In the genomic region with DNA sequence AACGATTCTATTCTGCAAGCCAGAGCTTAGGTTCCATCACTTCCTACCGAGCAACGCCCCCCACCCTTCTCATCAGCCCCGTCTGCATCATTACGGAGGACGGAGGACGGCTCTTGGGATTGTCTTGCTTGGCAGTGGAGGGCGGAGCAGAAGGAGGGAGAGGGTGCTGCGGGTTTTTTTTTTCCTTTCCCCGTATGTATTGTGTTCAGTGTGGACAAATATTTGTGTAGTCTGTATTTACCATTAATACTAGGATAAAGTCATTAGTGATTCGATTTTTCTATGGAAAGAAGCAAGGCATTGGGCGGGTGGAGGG, we compare ENCODE assay signal across 9 cellular contexts.
DNase-seq lines count a peak whose midpoint lies in the region; ATAC-seq, FAIRE-seq and TF ChIP-seq lines count a peak whose summit lies in the region.
"Had no signal": no experiment of that assay in that cellular context is flagged by ENCODE, and none has a peak within 500 bp of the region (broad histone marks: within the 10 kb centered on the region; RNA-seq: fewer than 3 reads in every experiment).

No MANE protein-coding gene starts in this region.

- no peak for DNase-seq in HepG2 (ENCODE audit: low spot score)
- no peak for DNase-seq in right lobe of liver
- DNase-seq in OCI-LY7 (ENCODE audit: low spot score) = no peak
- DNase-seq in DMS79 (lab: John Stamatoyannopoulos, UW) = no peak
- DNase-seq in NCI-H226 = no peak
- DNase-seq in MCF 10A (ENCODE audit: unreplicated experiment) = no peak
- DNase-seq: NCI-H82 had no signal

- BruUV-seq in HepG2 (replicated peaks; lab: Mats Ljungman, UMichigan) = no TSS peak
- no TSS peak for BruUV-seq in OCI-LY7 (replicated peaks; lab: Mats Ljungman, UMichigan)
- BruUV-seq in MCF 10A (replicated peaks; lab: Mats Ljungman, UMichigan) = no TSS peak

- WGBS in liver = 63% methylated on average over 12 of the region's 12 CpGs
- WGBS in HepG2 (ENCODE audit: low lambda C conversion rate) = 89% methylated on average over 12 of the region's 12 CpGs
- 47% methylated on average over 11 of the region's 12 CpGs for WGBS in right lobe of liver (ENCODE audit: insufficient coverage, low coverage, low lambda C conversion rate, missing lambda C conversion rate)

- peaks cover 18% of the 10 kb centered on the region for H3K36me3 Mint-ChIP-seq in MCF 10A (ENCODE audit: insufficient read depth, unreplicated experiment)

- no peak for TF ChIP-seq RAD21 in liver (IDR thresholded peaks at IDR 0.05)
- TF ChIP-seq RAD21 in HepG2 (CRISPR knock-in tag; IDR thresholded peaks at IDR 0.05) = no peak

- H3K4me2 ChIP-seq in HepG2 (ENCODE audit: low read depth, low read length) (no peak overlapping the region), OCI-LY7 (ENCODE audit: low read length) (no peak overlapping the region; the same call in 1 of the 2 replicates)

- no peak overlapping the region for H2AFZ ChIP-seq in HepG2 (ENCODE audit: low read length)
- H2AFZ ChIP-seq in OCI-LY7 (ENCODE audit: low read length) = no peak overlapping the region

- H3K27me3 Mint-ChIP-seq in MCF 10A (ENCODE audit: insufficient read depth, unreplicated experiment) = no peaks in the 10 kb centered on the region

- H3K4me3 ChIP-seq in liver (ENCODE audit: low read depth in 1 of 3, low read length in 3 of 3) (no peak overlapping the region), HepG2 (replicated peaks in 1 of 3; ENCODE audit: insufficient read depth in 1 of 3, low read depth in 2 of 3, low read length in 3 of 3) (no peak overlapping the region), right lobe of liver (no peak overlapping the region), OCI-LY7 (ENCODE audit: low read depth, low read length, poor library complexity, severe bottlenecking) (no peak overlapping the region)

- H3K9me3 Mint-ChIP-seq in MCF 10A (ENCODE audit: unreplicated experiment) = no peaks in the 10 kb centered on the region

- intact Hi-C loops in HepG2 (cut with micrococcal nuclease; ENCODE audit: unreplicated experiment) (loop anchor here (5.0 kb wide), 1 partner anchor 179 kb away; the partner anchor contains the start of gene TBXAS1), right lobe of liver (cut with DNase I) (no loop called here), OCI-LY7 (cut with micrococcal nuclease; ENCODE audit: unreplicated experiment) (no loop called here), MCF 10A (cut with micrococcal nuclease) (loop anchor here (10.0 kb wide), 1 partner anchor 144 kb away; no protein-coding TSS in a partner anchor)

- H3K4me3 Mint-ChIP-seq in MCF 10A (ENCODE audit: unreplicated experiment) = no peak overlapping the region

- H3K79me2 ChIP-seq in HepG2 (ENCODE audit: insufficient read depth, low read length) = peaks cover 14% of the 10 kb centered on the region
- no peaks in the 10 kb centered on the region for H3K79me2 ChIP-seq in OCI-LY7 (ENCODE audit: insufficient read depth, low read depth, low read length)

- H3K36me3 ChIP-seq in liver (ENCODE audit: control insufficient read depth in 4 of 4, insufficient read depth in 3 of 4, low read depth in 1 of 4, low read length in 3 of 4) = peaks cover 0 to 3% (median 1%) of the 10 kb centered on the region in 4 donors
- H3K36me3 ChIP-seq in HepG2 (replicated peaks in 1 of 2; ENCODE audit: control insufficient read depth in 1 of 2, insufficient read depth in 2 of 2, low read length in 2 of 2) = peaks cover 13 to 45% of the 10 kb centered on the region in 2 experiments
- H3K36me3 ChIP-seq in right lobe of liver = no peaks in the 10 kb centered on the region
- H3K36me3 ChIP-seq in OCI-LY7 (ENCODE audit: insufficient read depth, low read length) = no peaks in the 10 kb centered on the region

- POLR2A ChIA-PET in HepG2 (lab: Yijun Ruan, JAX) (no interaction called here), OCI-LY7 (lab: Charles Lee) (interaction anchor here (0.6 kb wide), 1 partner anchor 593 kb away, joined by 3 read pairs; no protein-coding TSS in a partner anchor), MCF 10A (lab: Yijun Ruan, JAX) (no interaction called here)

- H3K27ac ChIP-seq in liver (ENCODE audit: low read depth in 1 of 2, low read length in 2 of 2) (peak overlapping the region; percentile 49 to 75), HepG2 (ENCODE audit: extremely low read length, insufficient read depth, low read length) (no peak overlapping the region), VCaP (peak overlapping the region; percentile 86), right lobe of liver (peak overlapping the region; percentile 64 to 79 (median 74)), OCI-LY7 (ENCODE audit: low read depth, low read length, poor library complexity, severe bottlenecking) (no peak overlapping the region)

- TF ChIP-seq EP300 in HepG2 (IDR thresholded peaks at IDR 0.05; ENCODE audit: low read depth in 2 of 2, low read length in 2 of 2) (no peak), HepG2 (CRISPR knock-in tag; IDR thresholded peaks at IDR 0.05; ENCODE audit: borderline replicate concordance) (no peak)

- H3K4me1 ChIP-seq in liver (ENCODE audit: control insufficient read depth in 4 of 4, insufficient read depth in 4 of 4, low read length in 3 of 4) (peaks cover 7 to 77% (median 58%) of the 10 kb centered on the region in 4 donors), HepG2 (ENCODE audit: insufficient read depth, low read length) (peaks cover 76% of the 10 kb centered on the region), right lobe of liver (peaks cover 0 to 72% (median 38%) of the 10 kb centered on the region in 4 donors), OCI-LY7 (ENCODE audit: insufficient read depth, low read length, poor library complexity, severe bottlenecking) (peaks cover 15% of the 10 kb centered on the region)

- H3K27me3 ChIP-seq in liver (ENCODE audit: control insufficient read depth in 4 of 4, insufficient read depth in 4 of 4, low read length in 3 of 4) (no peaks in the 10 kb centered on the region), HepG2 (ENCODE audit: control insufficient read depth in 1 of 2, insufficient read depth in 2 of 2, low read length in 2 of 2) (no peaks in the 10 kb centered on the region), right lobe of liver (no peaks in the 10 kb centered on the region)

- TF ChIP-seq CTCF in liver (IDR thresholded peaks at IDR 0.05; ENCODE audit: low read depth, low read length, missing input control) = no peak
- no peak for TF ChIP-seq CTCF in HepG2 (CRISPR knock-in tag; IDR thresholded peaks at IDR 0.05)
- no peak for TF ChIP-seq CTCF in VCaP (conservative IDR thresholded peaks at IDR 0.05)
- no peak for TF ChIP-seq CTCF in right lobe of liver (IDR thresholded peaks at IDR 0.05)
- TF ChIP-seq CTCF in OCI-LY7 (conservative IDR thresholded peaks at IDR 0.05; ENCODE audit: low read length) = no peak
- no peak for TF ChIP-seq CTCF in MCF 10A (IDR thresholded peaks at IDR 0.05; ENCODE audit: unreplicated experiment)

- H3K27ac Mint-ChIP-seq in MCF 10A (ENCODE audit: low read depth, unreplicated experiment) = no peak overlapping the region

- FAIRE-seq in HepG2 (lab: Jason Lieb, UNC) = no peak

- no peaks in the 10 kb centered on the region for H4K20me1 ChIP-seq in HepG2 (ENCODE audit: insufficient read depth, low read length)
- no peaks in the 10 kb centered on the region for H4K20me1 ChIP-seq in OCI-LY7 (ENCODE audit: insufficient read depth, low read length)

- CTCF ChIA-PET in HepG2 (lab: Yijun Ruan, JAX; ENCODE audit: low intra/inter-chr PET ratio, low total read pairs) (no interaction called here), OCI-LY7 (lab: Charles Lee; ENCODE audit: unreplicated experiment) (no interaction called here), MCF 10A (lab: Yijun Ruan, JAX) (interaction anchor here (0.6 to 4.8 kb wide), 4 partner anchors 13 to 353 kb away, joined by 3 to 179 read pairs (median 48); no protein-coding TSS in a partner anchor)

- H3K9ac ChIP-seq in liver (ENCODE audit: low read depth in 1 of 2, low read length in 2 of 2) = no peak overlapping the region
- no peak overlapping the region for H3K9ac ChIP-seq in HepG2 (ENCODE audit: insufficient read depth, low read depth, low read length)

- ATAC-seq in HepG2 (no peak), right lobe of liver (peak; percentile 0 to 2 (median 0))

- peaks cover 28% of the 10 kb centered on the region for H3K4me1 Mint-ChIP-seq in MCF 10A (ENCODE audit: insufficient read depth, unreplicated experiment)

- H3K9me2 ChIP-seq in OCI-LY7 (ENCODE audit: insufficient read depth, low read length) = no peaks in the 10 kb centered on the region

- H3K9me3 ChIP-seq in liver (ENCODE audit: control insufficient read depth in 4 of 4, low read length in 3 of 4) = no peaks in the 10 kb centered on the region
- no peaks in the 10 kb centered on the region for H3K9me3 ChIP-seq in HepG2 (ENCODE audit: low read length)
- no peaks in the 10 kb centered on the region for H3K9me3 ChIP-seq in right lobe of liver
- no peaks in the 10 kb centered on the region for H3K9me3 ChIP-seq in OCI-LY7 (ENCODE audit: low read length)

- in situ Hi-C loops in HepG2 (cut with HindIII; ENCODE audit: extremely low pct_ligation_motif_present, low pct_unique_long_range_greater_than_20kb) = loop anchor here (10.0 kb wide), 1 partner anchor 126 kb away; the partner anchor contains the start of gene HIPK2

- no peak for TF ChIP-seq POLR2A in HepG2 (IDR thresholded peaks at IDR 0.05; ENCODE audit: insufficient read depth in 1 of 2, low read depth in 2 of 2, low read length in 2 of 2)
- no peak for TF ChIP-seq POLR2A in right lobe of liver (IDR thresholded peaks at IDR 0.05)

TF ChIP-seq in liver, 16 proteins besides CTCF, POLR2A, EP300 and RAD21:
- TF ChIP-seq RXRA (IDR thresholded peaks at IDR 0.05) = no peak

TF ChIP-seq in HepG2, 621 proteins besides CTCF, POLR2A, EP300 and RAD21:
- no peak for TF ChIP-seq ZNF557 (CRISPR knock-in tag; IDR thresholded peaks at IDR 0.05)
- TF ChIP-seq, protein P1, sequence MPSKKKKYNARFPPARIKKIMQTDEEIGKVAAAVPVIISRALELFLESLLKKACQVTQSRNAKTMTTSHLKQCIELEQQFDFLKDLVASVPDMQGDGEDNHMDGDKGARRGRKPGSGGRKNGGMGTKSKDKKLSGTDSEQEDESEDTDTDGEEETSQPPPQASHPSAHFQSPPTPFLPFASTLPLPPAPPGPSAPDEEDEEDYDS (CRISPR knock-in tag; IDR thresholded peaks at IDR 0.05) = no peak
- no peak for TF ChIP-seq BHLHE40 (IDR thresholded peaks at IDR 0.05; ENCODE audit: low read length)
- TF ChIP-seq THRA (CRISPR knock-in tag; IDR thresholded peaks at IDR 0.05; ENCODE audit: borderline replicate concordance) = no peak
TF ChIP-seq in HepG2: peak in this region for 0.

Comparison
In these comparisons a context has a peak if more than half of its experiments do, and no peak if none do; other contexts are left out.
1. H3K27ac ChIP-seq: peak in liver (2 of 2), VCaP (single experiment) and right lobe of liver (3 of 3); none in HepG2 (single experiment) and OCI-LY7 (single experiment).
2. intact Hi-C loops: an anchor here in HepG2 (5.0 kb wide) and MCF 10A (10.0 kb wide); none called in right lobe of liver and OCI-LY7.